Comparison of ENCODE assay signal across 11 cellular contexts in genomic region chr5:21807953-21808352, GRCh38.
DNase-seq lines count a peak whose midpoint lies in the region; ATAC-seq and TF ChIP-seq lines count a peak whose summit lies in the region.
"Had no signal": no experiment of that assay in that cellular context is flagged by ENCODE, and none has a peak within 500 bp of the region (broad histone marks: within the 10 kb centered on the region; RNA-seq: fewer than 3 reads in every experiment).

No MANE protein-coding gene starts in this region.

- WGBS in smooth muscle cell (ENCODE audit: low lambda C conversion rate) = 64% methylated on average over 5 of the region's 5 CpGs

- H4K20me1 ChIP-seq in smooth muscle cell (ENCODE audit: low read depth) = no peaks in the 10 kb centered on the region

- H3K9me3 ChIP-seq in smooth muscle cell (replicated peaks; ENCODE audit: low read depth) = no peaks in the 10 kb centered on the region

- peak overlapping the region; percentile 26 for H3K4me2 ChIP-seq in smooth muscle cell

- H3K27ac ChIP-seq in smooth muscle cell (ENCODE audit: low read depth) = no peak overlapping the region

- H3F3A ChIP-seq in smooth muscle cell (ENCODE audit: low read depth) = no peaks in the 10 kb centered on the region

- no peak overlapping the region for H3K9ac ChIP-seq in smooth muscle cell (ENCODE audit: low read depth)

- H3K79me2 ChIP-seq in smooth muscle cell (ENCODE audit: low read depth) = no peaks in the 10 kb centered on the region

- no peak for ATAC-seq in activated naive CD8-positive, alpha-beta T cell treated with anti-CD3 and anti-CD28 coated beads, Interleukin-2, amount 50 U/mL, for 24 hours
- ATAC-seq in HG03196 (IDR thresholded peaks at IDR 0.05; ENCODE audit: unreplicated experiment) = no peak
- ATAC-seq: activated T-helper 17 cell treated with anti-CD3 and anti-CD28 coated beads, Interleukin-2, amount 50 U/mL, for 72 hours had no signal

- H3K4me3 ChIP-seq in LNCaP clone FGC (ENCODE audit: low read depth, low read length) (no peak overlapping the region), smooth muscle cell (no peak overlapping the region)

- TF ChIP-seq CTCF in LNCaP clone FGC (IDR thresholded peaks at IDR 0.05; ENCODE audit: control insufficient read depth, extremely low read depth, insufficient read depth) (no peak), smooth muscle cell (IDR thresholded peaks at IDR 0.05; ENCODE audit: borderline replicate concordance, insufficient read depth, poor library complexity, severe bottlenecking) (no peak)

- H3K27me3 Mint-ChIP-seq in activated naive CD8-positive, alpha-beta T cell treated with anti-CD3 and anti-CD28 coated beads, Interleukin-2, amount 50 U/mL, for 24 hours = no peaks in the 10 kb centered on the region
- H3K27me3 Mint-ChIP-seq: activated T-helper 17 cell treated with anti-CD3 and anti-CD28 coated beads, Interleukin-2, amount 50 U/mL, for 72 hours had no signal

- H3K27me3 ChIP-seq in smooth muscle cell (ENCODE audit: low read depth) = no peaks in the 10 kb centered on the region

- H3K36me3 ChIP-seq in smooth muscle cell (ENCODE audit: low read depth) = no peaks in the 10 kb centered on the region

- H2AFZ ChIP-seq in smooth muscle cell (ENCODE audit: low read depth) = peak overlapping the region; percentile 19

- no peak overlapping the region for H3K4me3 Mint-ChIP-seq in activated naive CD8-positive, alpha-beta T cell treated with anti-CD3 and anti-CD28 coated beads, Interleukin-2, amount 50 U/mL, for 24 hours
- H3K4me3 Mint-ChIP-seq: activated T-helper 17 cell treated with anti-CD3 and anti-CD28 coated beads, Interleukin-2, amount 50 U/mL, for 72 hours; T-helper 1 cell treated with Interleukin-12 subunit alpha and Interleukin-12 subunit beta and Interleukin-4 antibody, amounts not matched to agents 30 μg/mL and 1 μg/mL, for 36 hours had no signal

- DNase-seq in NCI-H748 (lab: John Stamatoyannopoulos, UW; ENCODE audit: unreplicated experiment) = peak; percentile 31
- DNase-seq in NCI-H748 treated with DMSO at 0.1 percent for 48 hours (lab: John Stamatoyannopoulos, UW) = no peak
- peak; percentile 63 for DNase-seq in LNCaP clone FGC (ENCODE audit: low read depth)
- DNase-seq in amniotic epithelial cell (ENCODE audit: low read depth) = peak; percentile 24
- DNase-seq in smooth muscle cell (lab: John Stamatoyannopoulos, UW; ENCODE audit: unreplicated experiment) = no peak
- DNase-seq in activated naive CD8-positive, alpha-beta T cell treated with anti-CD3 and anti-CD28 coated beads, Interleukin-2, amount 50 U/mL, for 24 hours = no peak
- no peak for DNase-seq in head of caudate nucleus
- DNase-seq: activated CD4-positive, alpha-beta T cell treated with anti-CD3 and anti-CD28 coated beads, Interleukin-2, amount 50 U/mL, for 1 hour had no signal

- no peaks in the 10 kb centered on the region for H3K4me1 ChIP-seq in smooth muscle cell (ENCODE audit: low read depth)

- H3K9me3 Mint-ChIP-seq in activated naive CD8-positive, alpha-beta T cell treated with anti-CD3 and anti-CD28 coated beads, Interleukin-2, amount 50 U/mL, for 24 hours = no peaks in the 10 kb centered on the region
- H3K9me3 Mint-ChIP-seq: T-helper 1 cell treated with Interleukin-12 subunit alpha and Interleukin-12 subunit beta and Interleukin-4 antibody, amounts not matched to agents 30 μg/mL and 1 μg/mL, for 36 hours had no signal

- H3K4me1 Mint-ChIP-seq in activated naive CD8-positive, alpha-beta T cell treated with anti-CD3 and anti-CD28 coated beads, Interleukin-2, amount 50 U/mL, for 24 hours = no peaks in the 10 kb centered on the region
- H3K4me1 Mint-ChIP-seq: activated T-helper 17 cell treated with anti-CD3 and anti-CD28 coated beads, Interleukin-2, amount 50 U/mL, for 72 hours had no signal

- intact Hi-C loops in head of caudate nucleus (cut with DNase I) = loop anchor here (10.0 kb wide), 1 partner anchor 343 kb away; no protein-coding TSS in a partner anchor

- H3K36me3 Mint-ChIP-seq in activated naive CD8-positive, alpha-beta T cell treated with anti-CD3 and anti-CD28 coated beads, Interleukin-2, amount 50 U/mL, for 24 hours (ENCODE audit: low read depth) = no peaks in the 10 kb centered on the region

- H3K27ac Mint-ChIP-seq in activated naive CD8-positive, alpha-beta T cell treated with anti-CD3 and anti-CD28 coated beads, Interleukin-2, amount 50 U/mL, for 24 hours = no peak overlapping the region
- H3K27ac Mint-ChIP-seq: activated T-helper 17 cell treated with anti-CD3 and anti-CD28 coated beads, Interleukin-2, amount 50 U/mL, for 72 hours; T-helper 1 cell treated with Interleukin-12 subunit alpha and Interleukin-12 subunit beta and Interleukin-4 antibody, amounts not matched to agents 30 μg/mL and 1 μg/mL, for 36 hours had no signal

Comparison
In these comparisons a context has a peak if more than half of its experiments do, and no peak if none do; other contexts are left out.
1. DNase-seq: peak in NCI-H748 (single experiment), LNCaP clone FGC (single experiment) and amniotic epithelial cell (single experiment); none in NCI-H748 treated with DMSO at 0.1 percent for 48 hours (single experiment), smooth muscle cell (single experiment), activated naive CD8-positive, alpha-beta T cell treated with anti-CD3 and anti-CD28 coated beads, Interleukin-2, amount 50 U/mL, for 24 hours (single experiment) and head of caudate nucleus (0 of 42).